In the genomic region with DNA sequence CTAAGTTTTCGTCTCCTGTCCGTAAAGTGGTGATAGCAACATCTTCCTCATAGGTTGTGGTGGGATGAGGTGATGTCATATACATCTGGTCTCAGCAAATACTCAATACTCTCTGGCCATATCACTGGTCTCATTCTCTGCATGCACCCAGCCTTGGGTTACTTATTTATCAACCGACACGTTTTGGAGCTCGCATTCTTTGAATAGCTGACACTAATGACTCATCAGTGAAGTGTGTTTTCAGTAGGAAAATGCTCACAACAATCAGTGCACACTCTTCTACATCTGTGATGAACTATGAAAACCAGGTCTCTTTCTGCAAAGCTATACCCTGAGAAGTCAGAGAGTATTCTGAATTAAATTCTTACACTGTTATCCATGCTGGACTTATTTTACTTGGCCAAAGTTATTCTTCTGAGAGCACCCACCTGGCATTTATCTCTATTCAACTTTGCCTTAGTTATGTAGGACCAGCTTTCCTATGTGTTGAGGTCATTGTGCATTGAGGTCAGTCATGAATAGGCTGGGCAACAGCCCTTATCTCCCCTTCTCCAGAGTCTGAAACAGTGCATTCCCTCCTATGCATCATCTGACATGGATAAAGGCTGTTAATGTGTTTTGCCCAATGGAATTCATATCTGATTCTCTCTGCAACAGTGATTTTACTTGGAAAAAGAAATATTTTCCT, we compare ENCODE assay signal across 11 cellular contexts. TPM values are rescaled to one million over a fixed set of nuclear protein-coding genes. Genes with fewer than 3 reads are reported as not detected.
DNase-seq lines count a peak whose midpoint lies in the region; ATAC-seq and TF ChIP-seq lines count a peak whose summit lies in the region.
"Had no signal": no experiment of that assay in that cellular context is flagged by ENCODE, and none has a peak within 500 bp of the region (broad histone marks: within the 10 kb centered on the region; RNA-seq: fewer than 3 reads in every experiment).

No MANE protein-coding gene starts in this region.

- no peak overlapping the region for H3K4me3 ChIP-seq in fibroblast of mammary gland (ENCODE audit: control insufficient read depth, low read depth, low read length)

- H3K27me3 Mint-ChIP-seq in progenitor cell of endocrine pancreas (peaks cover 2% of the 10 kb centered on the region), osteocyte (ENCODE audit: unreplicated experiment) (no peaks in the 10 kb centered on the region)
- peaks cover 16% of the 10 kb centered on the region for H3K27me3 Mint-ChIP-seq in activated T-helper 1 cell treated with anti-CD3 and anti-CD28 coated beads, Interleukin-12 subunit alpha, Interleukin-12 subunit beta, Interleukin-2, Interleukin-4 antibody, amounts not matched to agents 30 ng/mL and 10 ng/mL and 1 ng/mL, durations not matched to agents 14 hours and 24 hours and 36 hours (ENCODE audit: insufficient read depth)

- H3K27ac Mint-ChIP-seq in progenitor cell of endocrine pancreas (peak overlapping the region; percentile 95), osteocyte (ENCODE audit: unreplicated experiment) (no peak overlapping the region)
- no peak overlapping the region for H3K27ac Mint-ChIP-seq in activated T-helper 1 cell treated with anti-CD3 and anti-CD28 coated beads, Interleukin-12 subunit alpha, Interleukin-12 subunit beta, Interleukin-2, Interleukin-4 antibody, amounts not matched to agents 30 ng/mL and 10 ng/mL and 1 ng/mL, durations not matched to agents 14 hours and 24 hours and 36 hours
- H3K27ac Mint-ChIP-seq: activated naive CD4-positive, alpha-beta T cell treated with anti-CD3 and anti-CD28 coated beads, Interleukin-2, amount 50 U/mL, for 72 hours had no signal

- no peaks in the 10 kb centered on the region for H3K36me3 Mint-ChIP-seq in progenitor cell of endocrine pancreas (ENCODE audit: insufficient read depth)
- no peaks in the 10 kb centered on the region for H3K36me3 Mint-ChIP-seq in osteocyte (ENCODE audit: unreplicated experiment)
- H3K36me3 Mint-ChIP-seq in activated T-helper 1 cell treated with anti-CD3 and anti-CD28 coated beads, Interleukin-12 subunit alpha, Interleukin-12 subunit beta, Interleukin-2, Interleukin-4 antibody, amounts not matched to agents 30 ng/mL and 10 ng/mL and 1 ng/mL, durations not matched to agents 14 hours and 24 hours and 36 hours (ENCODE audit: low read depth): no peaks in the 10 kb centered on the region
- H3K36me3 Mint-ChIP-seq: activated naive CD4-positive, alpha-beta T cell treated with anti-CD3 and anti-CD28 coated beads, Interleukin-2, amount 50 U/mL, for 72 hours had no signal

- H3K4me1 Mint-ChIP-seq in progenitor cell of endocrine pancreas (ENCODE audit: low read depth) (peaks cover 13% of the 10 kb centered on the region), osteocyte (ENCODE audit: unreplicated experiment) (peaks cover 32% of the 10 kb centered on the region)
- no peaks in the 10 kb centered on the region for H3K4me1 Mint-ChIP-seq in activated T-helper 1 cell treated with anti-CD3 and anti-CD28 coated beads, Interleukin-12 subunit alpha, Interleukin-12 subunit beta, Interleukin-2, Interleukin-4 antibody, amounts not matched to agents 30 ng/mL and 10 ng/mL and 1 ng/mL, durations not matched to agents 14 hours and 24 hours and 36 hours (ENCODE audit: low read depth)

- H3K4me3 Mint-ChIP-seq in progenitor cell of endocrine pancreas (ENCODE audit: low read depth) (no peak overlapping the region), osteocyte (ENCODE audit: unreplicated experiment) (no peak overlapping the region)
- H3K4me3 Mint-ChIP-seq in activated T-helper 1 cell treated with anti-CD3 and anti-CD28 coated beads, Interleukin-12 subunit alpha, Interleukin-12 subunit beta, Interleukin-2, Interleukin-4 antibody, amounts not matched to agents 30 ng/mL and 10 ng/mL and 1 ng/mL, durations not matched to agents 14 hours and 24 hours and 36 hours: no peak overlapping the region

- intact Hi-C loops in activated T-helper 1 cell treated with anti-CD3 and anti-CD28 coated beads, Interleukin-12 subunit alpha, Interleukin-12 subunit beta, Interleukin-2, Interleukin-4 antibody, amounts not matched to agents 30 ng/mL and 10 ng/mL and 1 ng/mL, durations not matched to agents 14 hours and 24 hours and 36 hours (cut with micrococcal nuclease): no loop called here

- no peak for TF ChIP-seq CTCF in fibroblast of mammary gland (conservative IDR thresholded peaks at IDR 0.05; ENCODE audit: control insufficient read depth, insufficient read depth, low read depth, low read length)
- no peak for TF ChIP-seq CTCF in progenitor cell of endocrine pancreas (IDR thresholded peaks at IDR 0.05; ENCODE audit: unreplicated experiment)
- TF ChIP-seq CTCF in osteocyte (IDR thresholded peaks at IDR 0.05): no peak

- DNase-seq in HT1080 (ENCODE audit: low read depth) (peak; percentile 30), fibroblast of mammary gland (ENCODE audit: low read depth) (peak; percentile 40), progenitor cell of endocrine pancreas (ENCODE audit: low spot score, unreplicated experiment) (no peak), osteocyte (ENCODE audit: extremely low spot score, unreplicated experiment) (no peak), pons (ENCODE audit: low spot score) (no peak)
- DNase-seq in activated T-helper 1 cell treated with anti-CD3 and anti-CD28 coated beads, Interleukin-12 subunit alpha, Interleukin-12 subunit beta, Interleukin-2, Interleukin-4 antibody, amounts not matched to agents 30 ng/mL and 10 ng/mL and 1 ng/mL, durations not matched to agents 14 hours and 24 hours and 36 hours (ENCODE audit: low spot score): no peak
- DNase-seq: head of caudate nucleus, posterior cingulate gyrus had no signal

- H3K9me3 Mint-ChIP-seq in progenitor cell of endocrine pancreas (ENCODE audit: low read depth) (no peaks in the 10 kb centered on the region), osteocyte (ENCODE audit: unreplicated experiment) (no peaks in the 10 kb centered on the region)
- no peaks in the 10 kb centered on the region for H3K9me3 Mint-ChIP-seq in activated T-helper 1 cell treated with anti-CD3 and anti-CD28 coated beads, Interleukin-12 subunit alpha, Interleukin-12 subunit beta, Interleukin-2, Interleukin-4 antibody, amounts not matched to agents 30 ng/mL and 10 ng/mL and 1 ng/mL, durations not matched to agents 14 hours and 24 hours and 36 hours
- H3K9me3 Mint-ChIP-seq: activated naive CD4-positive, alpha-beta T cell treated with anti-CD3 and anti-CD28 coated beads, Interleukin-2, amount 50 U/mL, for 72 hours had no signal

- peak; percentile 79 for ATAC-seq in GM18873 (IDR thresholded peaks at IDR 0.05; ENCODE audit: low FRiP score, unreplicated experiment)
- no peak for ATAC-seq in HG03095 (IDR thresholded peaks at IDR 0.05; ENCODE audit: unreplicated experiment)

RNA-seq across cellular contexts. Expression of a gene that starts 58.7 kb away (rescaled TPM):
- 225 and 275 TPM in 2 replicates for total RNA-seq in HT1080 (2014; rRNA removed; shearing (Covaris generic))
- 127 and 138 TPM in 2 replicates for polyA plus RNA-seq in HT1080 (2015; cell fraction: cytosol; rRNA removed)
- polyA plus RNA-seq in HT1080 (2015; cell fraction: nucleus; rRNA removed): 414 and 466 TPM in 2 replicates
- total RNA-seq in progenitor cell of endocrine pancreas: 206 and 220 TPM in 2 replicates
- 101 and 102 TPM in 2 replicates for total RNA-seq in osteocyte
- total RNA-seq in activated T-helper 1 cell treated with anti-CD3 and anti-CD28 coated beads, Interleukin-12 subunit alpha, Interleukin-12 subunit beta, Interleukin-2, Interleukin-4 antibody, amounts not matched to agents 30 ng/mL and 10 ng/mL and 1 ng/mL, durations not matched to agents 14 hours and 24 hours and 36 hours: 246 and 260 TPM in 2 replicates

Comparison
In these comparisons a context has a peak if more than half of its experiments do, and no peak if none do; other contexts are left out.
1. DNase-seq: peak in HT1080 (single experiment) and fibroblast of mammary gland (single experiment); none in progenitor cell of endocrine pancreas (single experiment), osteocyte (single experiment), activated T-helper 1 cell treated with anti-CD3 and anti-CD28 coated beads, Interleukin-12 subunit alpha, Interleukin-12 subunit beta, Interleukin-2, Interleukin-4 antibody, amounts not matched to agents 30 ng/mL and 10 ng/mL and 1 ng/mL, durations not matched to agents 14 hours and 24 hours and 36 hours (single experiment) and pons (single experiment).